8 cellular contexts compared by ENCODE assay signal in genomic region chr14:89428556-89429196, GRCh38. TPM values are rescaled to one million over a fixed set of nuclear protein-coding genes. Genes with fewer than 3 reads are reported as not detected.
DNase-seq lines count a peak whose midpoint lies in the region; ATAC-seq, FAIRE-seq and TF ChIP-seq lines count a peak whose summit lies in the region.

No MANE protein-coding gene starts in this region.

- no peak for TF ChIP-seq CTCF in epithelial cell of esophagus (IDR thresholded peaks at IDR 0.05; ENCODE audit: insufficient read depth, low read depth, low read length, missing control alignments)

- ATAC-seq in sciatic nerve (peak; percentile 31), HG03097 (IDR thresholded peaks at IDR 0.05; ENCODE audit: low FRiP score, unreplicated experiment) (no peak)

- no peak for FAIRE-seq in HTR-8/SVneo (lab: Jason Lieb, UNC)

- DNase-seq in HTR-8/SVneo (ENCODE audit: insufficient read length, low spot score) (peak; percentile 72), NCI-H526 treated with DMSO at 0.1 percent for 48 hours (lab: John Stamatoyannopoulos, UW) (peak; percentile 91), epithelial cell of esophagus (ENCODE audit: low read depth) (peak; percentile 80), sciatic nerve (ENCODE audit: low spot score) (no peak), 8988T (no peak), OCI-M2 (lab: John Stamatoyannopoulos, UW; ENCODE audit: unreplicated experiment) (no peak), SIG-M5 (lab: John Stamatoyannopoulos, UW) (no peak)

- no peak overlapping the region for H3K4me3 ChIP-seq in epithelial cell of esophagus (ENCODE audit: low read length)

- intact Hi-C loops in sciatic nerve (cut with DNase I): no loop called here

RNA-seq across cellular contexts. Expression of gene FOXN3, which starts 11.6 kb away (rescaled TPM):
- 80.9 TPM for total RNA-seq in sciatic nerve

Comparison
In these comparisons a context has a peak if more than half of its experiments do, and no peak if none do; other contexts are left out.
1. DNase-seq: peak in HTR-8/SVneo (single experiment), NCI-H526 treated with DMSO at 0.1 percent for 48 hours (single experiment) and epithelial cell of esophagus (single experiment); none in sciatic nerve (single experiment), 8988T (single experiment), OCI-M2 (single experiment) and SIG-M5 (single experiment).